Comparison of ENCODE assay signal across 8 cellular contexts in the genomic region with DNA sequence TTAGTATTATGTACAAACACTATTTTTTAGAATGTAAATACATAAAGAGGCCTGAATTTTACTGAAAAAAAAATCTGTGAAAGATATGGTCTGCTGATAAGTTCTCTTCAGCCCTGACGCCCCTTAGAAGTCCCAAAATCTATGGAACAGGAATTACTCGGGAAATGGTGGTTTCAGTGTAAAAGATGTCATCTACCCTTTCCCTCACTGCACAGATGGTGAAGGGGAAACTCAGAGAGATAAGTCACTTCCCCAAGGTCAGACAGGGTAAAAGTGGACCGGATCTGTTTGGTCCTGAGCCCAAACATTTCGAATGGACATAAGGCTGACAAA. TPM values are rescaled to one million over a fixed set of nuclear protein-coding genes. Genes with fewer than 3 reads are reported as not detected.
A peak's percentile ranks its signal among the peaks of the same experiment; 100 is the strongest.
DNase-seq lines count a peak whose midpoint lies in the region; ATAC-seq and TF ChIP-seq lines count a peak whose summit lies in the region.

No MANE protein-coding gene starts in this region.

- ATAC-seq in GM19328 (IDR thresholded peaks at IDR 0.05; ENCODE audit: unreplicated experiment) (peak; percentile 33), gastrocnemius medialis (no peak), HG02970 (IDR thresholded peaks at IDR 0.05; ENCODE audit: low FRiP score, unreplicated experiment) (no peak)

- intact Hi-C loops in dorsolateral prefrontal cortex (cut with DNase I) (loop anchor here (1.0 to 5.0 kb wide), 7 partner anchors 59 to 426 kb away; a partner anchor contains a TSS), gastrocnemius medialis (cut with DNase I; ENCODE audit: low total_unique reads) (loop anchor here (1.0 to 2.0 kb wide), 3 partner anchors 24 to 280 kb away; no protein-coding TSS in a partner anchor)

- peaks cover 4 to 9% of the 10 kb centered on the region in 2 donors for H3K4me1 ChIP-seq in gastrocnemius medialis

- H3K27me3 ChIP-seq in HL-60 (ENCODE audit: insufficient read depth, poor library complexity, severe bottlenecking): no peaks in the 10 kb centered on the region
- no peaks in the 10 kb centered on the region for H3K27me3 ChIP-seq in dorsolateral prefrontal cortex
- H3K27me3 ChIP-seq in gastrocnemius medialis: no peaks in the 10 kb centered on the region

- in situ Hi-C loops in gastrocnemius medialis (cut with MboI; ENCODE audit: low sequenced_read_pairs in 4 of 4): loop anchor here (5.0 to 10.0 kb wide), 2 partner anchors 134 to 141 kb away; a partner anchor contains a TSS

- no peak for TF ChIP-seq POLR2A in gastrocnemius medialis (IDR thresholded peaks at IDR 0.05)

- H3K4me3 ChIP-seq in HL-60 (replicated peaks; ENCODE audit: insufficient read depth, low read length) (peak overlapping the region; percentile 51), dorsolateral prefrontal cortex (peak overlapping the region; percentile 12 to 76 (median 54)), gastrocnemius medialis (peak overlapping the region; percentile 34 to 58 (median 44))

- no peaks in the 10 kb centered on the region for H3K36me3 ChIP-seq in gastrocnemius medialis

- DNase-seq in HL-60 (ENCODE audit: low read depth in 1 of 2, low spot score in 1 of 2) (no peak), dorsolateral prefrontal cortex (no peak), gastrocnemius medialis (no peak), NCI-H1436 treated with DMSO at 0.1 percent for 48 hours (lab: John Stamatoyannopoulos, UW) (no peak), dedifferentiated amniotic fluid mesenchymal stem cell (ENCODE audit: extremely low spot score) (no peak), cerebellar nuclear complex (lab: John Stamatoyannopoulos, UW) (no peak)

- H3K27ac ChIP-seq in HL-60 (replicated peaks): no peak overlapping the region
- H3K27ac ChIP-seq in dorsolateral prefrontal cortex: peak overlapping the region in 1 of 59 donors; percentile 48
- H3K27ac ChIP-seq in gastrocnemius medialis: peak overlapping the region in 1 of 4 donors; percentile 32

- H3K9me3 ChIP-seq in gastrocnemius medialis: no peaks in the 10 kb centered on the region

- TF ChIP-seq CTCF in HL-60 (IDR thresholded peaks at IDR 0.05; ENCODE audit: insufficient read depth, low read length): no peak
- TF ChIP-seq CTCF in dorsolateral prefrontal cortex (IDR thresholded peaks at IDR 0.05 in 54 of 56, conservative IDR thresholded peaks at IDR 0.05 in 2 of 56; ENCODE audit: low read depth in 1 of 56, partially characterized antibody in 56 of 56): no peak
- no peak for TF ChIP-seq CTCF in gastrocnemius medialis (IDR thresholded peaks at IDR 0.05 in 4 of 5, conservative IDR thresholded peaks at IDR 0.05 in 1 of 5)

RNA-seq across cellular contexts. Expression of a gene that starts 0.5 kb away (rescaled TPM):
- total RNA-seq in dorsolateral prefrontal cortex (1 to 10 TPM in 6 of 120 experiments, under 1 TPM in 45, not detected in 69; 0.11 to 2.1 (median 0.36) TPM), gastrocnemius medialis (1 to 10 TPM in 1 of 4 donors, under 1 TPM in 3; 0.64 to 1.5 (median 0.78) TPM)
